ENCODE assay signal across 19 cellular contexts in the genomic region with DNA sequence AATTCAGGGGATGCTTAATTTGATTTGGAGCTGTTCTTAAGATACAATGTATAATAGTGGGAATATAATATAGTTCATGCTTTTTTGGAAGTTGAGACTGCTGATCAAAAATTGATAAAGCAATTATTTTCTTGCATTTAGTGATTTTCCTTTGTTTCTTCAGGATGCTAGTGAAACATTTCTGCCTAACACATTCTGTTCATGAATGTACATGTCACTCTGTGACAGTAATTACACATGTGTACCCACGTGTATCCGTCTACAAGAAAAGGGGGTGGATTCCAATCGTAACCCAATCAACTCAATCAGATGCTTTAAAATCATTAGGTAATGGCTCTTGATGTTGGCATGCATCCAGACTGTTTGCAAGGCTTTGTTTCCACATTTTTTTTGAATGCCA.
"Had no signal": no experiment of that assay in that cellular context is flagged by ENCODE, and none has a peak within 500 bp of the region (broad histone marks: within the 10 kb centered on the region; RNA-seq: fewer than 3 reads in every experiment).

No MANE protein-coding gene starts in this region.

- DNase-seq: effector CD4-positive, alpha-beta T cell; foreskin melanocyte; heart left ventricle; hippocampal formation; islet precursor cell; mucosa of descending colon; naive thymus-derived CD8-positive, alpha-beta T cell; occipital lobe; pancreas; right cardiac atrium; small intestine; stimulated activated CD4-positive, alpha-beta T cell treated with anti-CD3 and anti-CD28 coated beads, Interleukin-12 subunit alpha, Interleukin-12 subunit beta, amount 100 ng/mL, for 4 hours; stimulated activated naive CD4-positive, alpha-beta T cell treated with Interleukin-2 at 50 U/mL for 16 hours; upper lobe of left lung had no signal

- H3K9me3 Mint-ChIP-seq: naive thymus-derived CD8-positive, alpha-beta T cell; neural crest cell had no signal

- H3K27ac Mint-ChIP-seq: naive thymus-derived CD8-positive, alpha-beta T cell; progenitor cell of endocrine pancreas had no signal

- H3K27ac ChIP-seq: coronary artery, heart left ventricle, pancreas, upper lobe of left lung, vagina had no signal

- H3K27me3 ChIP-seq: heart left ventricle, pancreas, upper lobe of left lung, vagina had no signal

- H3K4me3 Mint-ChIP-seq: naive thymus-derived CD8-positive, alpha-beta T cell; neural crest cell had no signal

- ATAC-seq: heart left ventricle; left lobe of liver; mucosa of descending colon; naive thymus-derived CD8-positive, alpha-beta T cell; pancreas; right cardiac atrium had no signal

- H3K4me1 ChIP-seq: pancreas had no signal

- H3K4me3 ChIP-seq: coronary artery, heart left ventricle, mucosa of descending colon, pancreas, upper lobe of left lung, vagina had no signal

- H3K36me3 Mint-ChIP-seq: naive thymus-derived CD8-positive, alpha-beta T cell had no signal

- H3K36me3 ChIP-seq: heart left ventricle, pancreas, upper lobe of left lung, vagina had no signal

- H3K9me3 ChIP-seq: heart left ventricle, mucosa of descending colon, pancreas, upper lobe of left lung, vagina had no signal
